ENCODE assay signal across 15 cellular contexts in genomic region chr2:241066893-241067341, GRCh38. TPM values are rescaled to one million over a fixed set of nuclear protein-coding genes. Genes with fewer than 3 reads are reported as not detected.
DNase-seq lines count a peak whose midpoint lies in the region; ATAC-seq and TF ChIP-seq lines count a peak whose summit lies in the region.
"Had no signal": no experiment of that assay in that cellular context is flagged by ENCODE, and none has a peak within 500 bp of the region (broad histone marks: within the 10 kb centered on the region; RNA-seq: fewer than 3 reads in every experiment).

No MANE protein-coding gene starts in this region.

- in situ Hi-C loops in IMR-90 (cut with MboI; ENCODE audit: low sequenced_read_pairs): no loop called here

- no peaks in the 10 kb centered on the region for H3K9me2 ChIP-seq in MM.1S (replicated peaks; ENCODE audit: insufficient read depth, low read length)

- H2AK9ac ChIP-seq in IMR-90 (replicated peaks; ENCODE audit: low read depth, low read length, poor library complexity): no peak overlapping the region

- intact Hi-C loops in activated CD8-positive, alpha-beta T cell treated with anti-CD3 and anti-CD28 coated beads for 36 hours (cut with micrococcal nuclease): no loop called here
- intact Hi-C loops in IMR-90 (cut with micrococcal nuclease): no loop called here
- intact Hi-C loops in uterus (cut with DNase I; ENCODE audit: low total_unique reads): no loop called here

- no peak overlapping the region for H3K23ac ChIP-seq in IMR-90 (ENCODE audit: low read depth, low read length)

- H4K20me1 ChIP-seq in IMR-90 (ENCODE audit: insufficient read depth, low read length) (no peaks in the 10 kb centered on the region), MM.1S (ENCODE audit: insufficient read depth, low read length) (no peaks in the 10 kb centered on the region)

- CTCF ChIA-PET in activated CD8-positive, alpha-beta T cell treated with anti-CD3 and anti-CD28 coated beads, Interleukin-2, amount 10 ng/mL, durations not matched to agents 7 days and 5 days (lab: Charles Lee): no interaction called here
- CTCF ChIA-PET in activated CD8-positive, alpha-beta T cell treated with anti-CD3 and anti-CD28 coated beads for 36 hours (lab: Charles Lee): no interaction called here
- CTCF ChIA-PET in IMR-90 (lab: Yijun Ruan, JAX): interaction anchor here (0.6 kb wide), 1 partner anchor 201 kb away, joined by 4 read pairs; no protein-coding TSS in a partner anchor

- no peaks in the 10 kb centered on the region for H3K27me3 Mint-ChIP-seq in activated CD8-positive, alpha-beta T cell treated with anti-CD3 and anti-CD28 coated beads, Interleukin-2, amount 10 ng/mL, durations not matched to agents 7 days and 5 days (ENCODE audit: low read depth)
- H3K27me3 Mint-ChIP-seq in activated CD8-positive, alpha-beta T cell treated with anti-CD3 and anti-CD28 coated beads for 36 hours: no peaks in the 10 kb centered on the region
- H3K27me3 Mint-ChIP-seq in osteocyte (ENCODE audit: unreplicated experiment): peaks cover 9% of the 10 kb centered on the region

- POLR2A ChIA-PET in activated CD8-positive, alpha-beta T cell treated with anti-CD3 and anti-CD28 coated beads, Interleukin-2, amount 10 ng/mL, durations not matched to agents 7 days and 5 days (lab: Charles Lee): interaction anchor here (0.5 kb wide), 1 partner anchor 211 kb away, joined by 4 read pairs; no protein-coding TSS in a partner anchor
- POLR2A ChIA-PET in activated CD8-positive, alpha-beta T cell treated with anti-CD3 and anti-CD28 coated beads for 36 hours (lab: Charles Lee): no interaction called here
- POLR2A ChIA-PET in IMR-90 (lab: Charles Lee; ENCODE audit: unreplicated experiment): no interaction called here

- H3K9ac ChIP-seq in IMR-90 (ENCODE audit: low read depth, low read length): no peak overlapping the region
- no peak overlapping the region for H3K9ac ChIP-seq in MM.1S (ENCODE audit: low read length)

- H3K4me3 Mint-ChIP-seq in activated CD8-positive, alpha-beta T cell treated with anti-CD3 and anti-CD28 coated beads, Interleukin-2, amount 10 ng/mL, durations not matched to agents 7 days and 5 days: no peak overlapping the region
- H3K4me3 Mint-ChIP-seq in activated CD8-positive, alpha-beta T cell treated with anti-CD3 and anti-CD28 coated beads for 36 hours: no peak overlapping the region
- H3K4me3 Mint-ChIP-seq in osteocyte (ENCODE audit: unreplicated experiment): no peak overlapping the region

- no peak for ATAC-seq in activated CD8-positive, alpha-beta T cell treated with anti-CD3 and anti-CD28 coated beads, Interleukin-2, amount 10 ng/mL, durations not matched to agents 7 days and 5 days
- no peak for ATAC-seq in activated CD8-positive, alpha-beta T cell treated with anti-CD3 and anti-CD28 coated beads for 36 hours
- ATAC-seq in IMR-90 (ENCODE audit: low read depth): peak; percentile 47; the same call in 1 of the 2 replicates

- 78% methylated on average over 13 of the region's 15 CpGs; no CpG with 5 or more reads in 1 of the 2 experiments for WGBS in IMR-90 (ENCODE audit: extremely low coverage in 2 of 2, insufficient read length in 1 of 2), 2 experiments

- H3K18ac ChIP-seq in IMR-90 (ENCODE audit: low read depth, low read length): no peak overlapping the region

- no peak overlapping the region for H3K27ac Mint-ChIP-seq in activated CD8-positive, alpha-beta T cell treated with anti-CD3 and anti-CD28 coated beads, Interleukin-2, amount 10 ng/mL, durations not matched to agents 7 days and 5 days
- no peak overlapping the region for H3K27ac Mint-ChIP-seq in activated CD8-positive, alpha-beta T cell treated with anti-CD3 and anti-CD28 coated beads for 36 hours
- H3K27ac Mint-ChIP-seq in osteocyte (ENCODE audit: unreplicated experiment): no peak overlapping the region

- no peaks in the 10 kb centered on the region for H3K79me2 ChIP-seq in MM.1S (ENCODE audit: low read length)

- no peak overlapping the region for H2BK20ac ChIP-seq in IMR-90 (ENCODE audit: low read depth, low read length)

- H3K9me3 ChIP-seq in IMR-90 (ENCODE audit: control insufficient read depth, insufficient read depth, low read length): no peaks in the 10 kb centered on the region
- H3K9me3 ChIP-seq in uterus: no peaks in the 10 kb centered on the region
- no peaks in the 10 kb centered on the region for H3K9me3 ChIP-seq in MM.1S (replicated peaks; ENCODE audit: insufficient read depth, low read length)
- H3K9me3 ChIP-seq: neutrophil, transverse colon had no signal

- no peaks in the 10 kb centered on the region for H3K4me1 Mint-ChIP-seq in activated CD8-positive, alpha-beta T cell treated with anti-CD3 and anti-CD28 coated beads, Interleukin-2, amount 10 ng/mL, durations not matched to agents 7 days and 5 days (ENCODE audit: low read depth)
- H3K4me1 Mint-ChIP-seq in activated CD8-positive, alpha-beta T cell treated with anti-CD3 and anti-CD28 coated beads for 36 hours (ENCODE audit: low read depth): peaks cover 4% of the 10 kb centered on the region
- no peaks in the 10 kb centered on the region for H3K4me1 Mint-ChIP-seq in osteocyte (ENCODE audit: unreplicated experiment)

- H3K27ac ChIP-seq in IMR-90 (ENCODE audit: insufficient read depth, low read length) (no peak overlapping the region), uterus (no peak overlapping the region), MM.1S (ENCODE audit: low read length) (no peak overlapping the region)
- H3K27ac ChIP-seq: neutrophil, transverse colon had no signal

- no peaks in the 10 kb centered on the region for H3K9me1 ChIP-seq in IMR-90 (ENCODE audit: insufficient read depth, low read length)

- H2BK120ac ChIP-seq in IMR-90 (ENCODE audit: low read depth, low read length): no peak overlapping the region

- H4K8ac ChIP-seq in IMR-90 (ENCODE audit: low read depth in 2 of 2, low read length in 2 of 2): no peak overlapping the region

- H2AFZ ChIP-seq in IMR-90 (replicated peaks; ENCODE audit: low read length, poor library complexity): no peak overlapping the region
- H2AFZ ChIP-seq in MM.1S (ENCODE audit: low read length): no peak overlapping the region

- no peak for TF ChIP-seq RAD21 in IMR-90 (IDR thresholded peaks at IDR 0.05; ENCODE audit: low read length)

- H3K14ac ChIP-seq in IMR-90 (replicated peaks; ENCODE audit: low read depth, low read length): no peak overlapping the region

- H3K56ac ChIP-seq in IMR-90 (ENCODE audit: extremely low read depth, insufficient read depth, low read length): no peak overlapping the region

- no peak for TF ChIP-seq CTCF in activated CD8-positive, alpha-beta T cell treated with anti-CD3 and anti-CD28 coated beads for 36 hours (IDR thresholded peaks at IDR 0.05)
- TF ChIP-seq CTCF in IMR-90 (conservative IDR thresholded peaks at IDR 0.05; ENCODE audit: low read depth, low read length) (no peak), osteocyte (IDR thresholded peaks at IDR 0.05) (peak; percentile 14), uterus (IDR thresholded peaks at IDR 0.05) (no peak), MM.1S (IDR thresholded peaks at IDR 0.05; ENCODE audit: low read length) (no peak)

- no peaks in the 10 kb centered on the region for H3K4me1 ChIP-seq in IMR-90 (ENCODE audit: control insufficient read depth, insufficient read depth, low read length)
- H3K4me1 ChIP-seq in uterus: no peaks in the 10 kb centered on the region
- H3K4me1 ChIP-seq in MM.1S (ENCODE audit: low read length): peaks cover 2% of the 10 kb centered on the region; the same call in 1 of the 2 replicates

- no peaks in the 10 kb centered on the region for H3K79me1 ChIP-seq in IMR-90 (ENCODE audit: low read depth in 1 of 2, low read length in 2 of 2)

- H3K4me3 ChIP-seq in IMR-90 (ENCODE audit: insufficient read depth, low read depth, low read length) (no peak overlapping the region), uterus (no peak overlapping the region), MM.1S (ENCODE audit: low read length) (no peak overlapping the region)
- H3K4me3 ChIP-seq: transverse colon had no signal

- H3K36me3 ChIP-seq in IMR-90 (ENCODE audit: control insufficient read depth, insufficient read depth, low read length): peaks cover 35% of the 10 kb centered on the region; the same call in 1 of the 2 replicates
- H3K36me3 ChIP-seq in uterus: no peaks in the 10 kb centered on the region
- H3K36me3 ChIP-seq in MM.1S (replicated peaks; ENCODE audit: insufficient read depth, low read length): no peaks in the 10 kb centered on the region
- H3K36me3 ChIP-seq: neutrophil, transverse colon had no signal

- no peak overlapping the region for H2BK5ac ChIP-seq in IMR-90 (ENCODE audit: low read depth, low read length, poor library complexity, severe bottlenecking)

- no peaks in the 10 kb centered on the region for H3K9me3 Mint-ChIP-seq in activated CD8-positive, alpha-beta T cell treated with anti-CD3 and anti-CD28 coated beads, Interleukin-2, amount 10 ng/mL, durations not matched to agents 7 days and 5 days (ENCODE audit: insufficient read depth)
- H3K9me3 Mint-ChIP-seq in activated CD8-positive, alpha-beta T cell treated with anti-CD3 and anti-CD28 coated beads for 36 hours: no peaks in the 10 kb centered on the region
- no peaks in the 10 kb centered on the region for H3K9me3 Mint-ChIP-seq in osteocyte (ENCODE audit: unreplicated experiment)

- H3F3A ChIP-seq in MM.1S (ENCODE audit: insufficient read depth, low read length): no peaks in the 10 kb centered on the region

- no peak overlapping the region for H4K91ac ChIP-seq in IMR-90 (ENCODE audit: insufficient read depth, low read depth, low read length)

- dilution Hi-C loops in IMR-90 (cut with HindIII; ENCODE audit: low sequenced_read_pairs, unreplicated experiment): no loop called here

- no peak overlapping the region for H2AK5ac ChIP-seq in IMR-90 (ENCODE audit: low read depth, low read length)

- H3K27me3 ChIP-seq in IMR-90 (ENCODE audit: control insufficient read depth, insufficient read depth, low read length) (no peaks in the 10 kb centered on the region), uterus (no peaks in the 10 kb centered on the region), MM.1S (replicated peaks; ENCODE audit: insufficient read depth, low read length) (no peaks in the 10 kb centered on the region)
- H3K27me3 ChIP-seq: transverse colon had no signal

- TF ChIP-seq POLR2A in IMR-90 (IDR thresholded peaks at IDR 0.05; ENCODE audit: low read depth, low read length) (no peak), uterus (IDR thresholded peaks at IDR 0.05) (no peak)

- H3K4me2 ChIP-seq in IMR-90 (ENCODE audit: low read depth, low read length) (no peak overlapping the region), MM.1S (ENCODE audit: low read depth, low read length) (no peak overlapping the region)

- no TSS peak for BruUV-seq in IMR-90 (replicated peaks; lab: Mats Ljungman, UMichigan)

- H3K36me3 Mint-ChIP-seq in activated CD8-positive, alpha-beta T cell treated with anti-CD3 and anti-CD28 coated beads, Interleukin-2, amount 10 ng/mL, durations not matched to agents 7 days and 5 days (ENCODE audit: low read depth): no peaks in the 10 kb centered on the region
- no peaks in the 10 kb centered on the region for H3K36me3 Mint-ChIP-seq in activated CD8-positive, alpha-beta T cell treated with anti-CD3 and anti-CD28 coated beads for 36 hours (ENCODE audit: low read depth)
- no peaks in the 10 kb centered on the region for H3K36me3 Mint-ChIP-seq in osteocyte (ENCODE audit: unreplicated experiment)

- no peak overlapping the region for H4K5ac ChIP-seq in IMR-90 (ENCODE audit: low read depth, low read length)

- no peak overlapping the region for H2BK15ac ChIP-seq in IMR-90 (ENCODE audit: low read depth, low read length)

- no peak overlapping the region for H3K4ac ChIP-seq in IMR-90 (ENCODE audit: low read depth, low read length)

- peak; percentile 20 for DNase-seq in activated CD8-positive, alpha-beta T cell treated with anti-CD3 and anti-CD28 coated beads, Interleukin-2, amount 10 ng/mL, durations not matched to agents 7 days and 5 days
- DNase-seq in activated CD8-positive, alpha-beta T cell treated with anti-CD3 and anti-CD28 coated beads for 36 hours: no peak
- DNase-seq in IMR-90 (no peak), ecto neural progenitor cell (ENCODE audit: low spot score) (peak; percentile 75), osteocyte (ENCODE audit: extremely low spot score, unreplicated experiment) (peak; percentile 85), uterus (no peak), MM.1S (no peak)
- no peak for DNase-seq in stimulated activated naive CD4-positive, alpha-beta T cell (lab: John Stamatoyannopoulos, UW)
- DNase-seq: activated CD4-positive, alpha-beta T cell treated with anti-CD3 and anti-CD28 coated beads for 48 hours; DMS79; GOT3; MV-4-11; stimulated activated CD4-positive, alpha-beta T cell treated with anti-CD3 and anti-CD28 coated beads, Interleukin-12 subunit alpha, Interleukin-12 subunit beta, amount 100 ng/mL, for 4 hours; transverse colon had no signal

RNA-seq across cellular contexts. Expression of gene MTERF4, which starts 35.2 kb away (rescaled TPM):
- 10 to 100 TPM; 24.1 to 26.3 TPM for total RNA-seq in activated CD8-positive, alpha-beta T cell treated with anti-CD3 and anti-CD28 coated beads, Interleukin-2, amount 10 ng/mL, durations not matched to agents 7 days and 5 days
- total RNA-seq in activated CD8-positive, alpha-beta T cell treated with anti-CD3 and anti-CD28 coated beads for 36 hours: 10 to 100 TPM; 33.2 to 36.6 TPM
- total RNA-seq in IMR-90 (2012; rRNA removed): 33.3 and 36.9 TPM in 2 replicates
- 21.5 and 26.6 TPM in 2 replicates for polyA plus RNA-seq in IMR-90 (2012; rRNA removed)
- 15.8 and 21.3 TPM in 2 replicates for polyA plus RNA-seq in IMR-90 (2012; cell fraction: cytosol; rRNA removed)
- polyA plus RNA-seq in IMR-90 (2012; cell fraction: nucleus; rRNA removed; ENCODE audit: low replicate concordance): 57.1 and 104 TPM in 2 replicates
- 32.4 and 36.8 TPM in 2 replicates for total RNA-seq in osteocyte
- 100 to 1,000 TPM in 1 of 4 donors, 10 to 100 TPM in 3; 21.5 to 108 (median 41.3) TPM for total RNA-seq in uterus

Comparison
In these comparisons a context has a peak if more than half of its experiments do, and no peak if none do; other contexts are left out.
1. DNase-seq: peak in activated CD8-positive, alpha-beta T cell treated with anti-CD3 and anti-CD28 coated beads, Interleukin-2, amount 10 ng/mL, durations not matched to agents 7 days and 5 days (single experiment), ecto neural progenitor cell (single experiment) and osteocyte (single experiment); none in activated CD8-positive, alpha-beta T cell treated with anti-CD3 and anti-CD28 coated beads for 36 hours (single experiment), IMR-90 (single experiment), stimulated activated naive CD4-positive, alpha-beta T cell (0 of 6), uterus (0 of 2) and MM.1S (single experiment).